17 cellular contexts compared by ENCODE assay signal in genomic region chr9:34898846-34899245, GRCh38. TPM values are rescaled to one million over a fixed set of nuclear protein-coding genes. Genes with fewer than 3 reads are reported as not detected.
"Had no signal": no experiment of that assay in that cellular context is flagged by ENCODE, and none has a peak within 500 bp of the region (broad histone marks: within the 10 kb centered on the region; RNA-seq: fewer than 3 reads in every experiment).

No MANE protein-coding gene starts in this region.

- H3K4me1 ChIP-seq: adrenal gland, gastrocnemius medialis, psoas muscle, right lobe of liver, testis, upper lobe of right lung had no signal

- H3K27ac Mint-ChIP-seq: activated CD4-positive, alpha-beta memory T cell treated with anti-CD3 and anti-CD28 coated beads, Interleukin-2, amount 10 ng/mL, durations not matched to agents 7 days and 5 days; activated naive CD4-positive, alpha-beta T cell treated with anti-CD3 and anti-CD28 coated beads, Interleukin-2, amount 50 U/mL, for 24 hours; nephron had no signal

- DNase-seq: cortex of kidney had no signal

- H3K9me3 ChIP-seq: adrenal gland, gastrocnemius medialis, psoas muscle, right lobe of liver, testis, upper lobe of right lung had no signal

- H3K27ac ChIP-seq: adrenal gland, gastrocnemius medialis, psoas muscle, right lobe of liver, SK-N-MC, testis, upper lobe of right lung, WERI-Rb-1 had no signal

- H3K4me3 ChIP-seq: adrenal gland, gastrocnemius medialis, psoas muscle, right lobe of liver, SK-N-MC, smooth muscle cell, testis, upper lobe of right lung had no signal

- H3K9me3 Mint-ChIP-seq: activated CD4-positive, alpha-beta memory T cell treated with anti-CD3 and anti-CD28 coated beads, Interleukin-2, amount 10 ng/mL, durations not matched to agents 7 days and 5 days; activated naive CD4-positive, alpha-beta T cell treated with anti-CD3 and anti-CD28 coated beads, Interleukin-2, amount 50 U/mL, for 24 hours; activated T-cell treated with anti-CD3 and anti-CD28 coated beads, Interleukin-2, amount 50 U/mL, for 4 hours; central memory CD8-positive, alpha-beta T cell; nephron had no signal

- H3K36me3 ChIP-seq: adrenal gland, gastrocnemius medialis, right lobe of liver, upper lobe of right lung, WERI-Rb-1 had no signal

- H3K4me2 ChIP-seq: smooth muscle cell had no signal

- H3K4me1 Mint-ChIP-seq: activated CD4-positive, alpha-beta memory T cell treated with anti-CD3 and anti-CD28 coated beads, Interleukin-2, amount 10 ng/mL, durations not matched to agents 7 days and 5 days; activated naive CD4-positive, alpha-beta T cell treated with anti-CD3 and anti-CD28 coated beads, Interleukin-2, amount 50 U/mL, for 24 hours; central memory CD8-positive, alpha-beta T cell; nephron had no signal

- H3K4me3 Mint-ChIP-seq: activated CD4-positive, alpha-beta memory T cell treated with anti-CD3 and anti-CD28 coated beads, Interleukin-2, amount 10 ng/mL, durations not matched to agents 7 days and 5 days; activated naive CD4-positive, alpha-beta T cell treated with anti-CD3 and anti-CD28 coated beads, Interleukin-2, amount 50 U/mL, for 24 hours; activated T-cell treated with anti-CD3 and anti-CD28 coated beads, Interleukin-2, amount 50 U/mL, for 4 hours; central memory CD8-positive, alpha-beta T cell; nephron had no signal

- H3K27me3 ChIP-seq: right lobe of liver, testis had no signal

- FAIRE-seq: kidney had no signal

RNA-seq across cellular contexts. Expression of gene PHF24, which starts 59.2 kb away (rescaled TPM):
- total RNA-seq: activated CD4-positive, alpha-beta memory T cell treated with anti-CD3 and anti-CD28 coated beads, Interleukin-2, amount 10 ng/mL, durations not matched to agents 7 days and 5 days; endothelial cell of umbilical vein had no signal
- polyA plus RNA-seq: endothelial cell of umbilical vein had no signal
